In the genomic region with DNA sequence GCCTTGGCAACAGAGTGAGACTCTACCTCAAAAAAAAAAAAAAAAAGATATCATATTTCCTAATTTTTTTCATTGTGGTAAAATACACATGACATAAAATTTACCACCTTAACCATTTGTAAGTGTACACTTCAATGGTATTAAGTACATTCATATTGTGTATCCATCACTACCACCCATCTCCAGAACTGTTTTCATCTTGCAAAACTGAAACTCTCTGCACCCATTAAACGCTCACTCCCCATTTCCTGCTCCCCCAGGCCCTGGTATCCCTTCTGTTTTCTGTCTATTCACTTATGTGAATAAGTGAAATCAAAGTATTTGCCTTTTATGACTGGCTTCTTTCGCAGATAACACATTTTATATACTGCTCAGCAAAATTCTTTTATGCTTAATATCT, we compare ENCODE assay signal across 20 cellular contexts. TPM values are rescaled to one million over a fixed set of nuclear protein-coding genes. Genes with fewer than 3 reads are reported as not detected.
DNase-seq lines count a peak whose midpoint lies in the region; ATAC-seq, FAIRE-seq and TF ChIP-seq lines count a peak whose summit lies in the region.
"Had no signal": no experiment of that assay in that cellular context is flagged by ENCODE, and none has a peak within 500 bp of the region (broad histone marks: within the 10 kb centered on the region; RNA-seq: fewer than 3 reads in every experiment).

No MANE protein-coding gene starts in this region.

- CTCF ChIA-PET in CD4-positive, alpha-beta T cell (lab: Charles Lee): no interaction called here
- CTCF ChIA-PET in activated naive CD4-positive, alpha-beta T cell treated with anti-CD3 and anti-CD28 coated beads, Interleukin-2, amount 10 ng/mL, durations not matched to agents 7 days and 5 days (lab: Charles Lee): interaction anchor here (1.5 kb wide), 1 partner anchor 33 kb away, joined by 6 read pairs; no protein-coding TSS in a partner anchor
- CTCF ChIA-PET in naive thymus-derived CD4-positive, alpha-beta T cell (lab: Charles Lee): interaction anchor here (0.7 kb wide), 1 partner anchor 142 kb away, joined by 6 read pairs; a partner anchor contains a TSS

- no peaks in the 10 kb centered on the region for H3K9me3 ChIP-seq in CD4-positive, alpha-beta T cell (ENCODE audit: control insufficient read depth, low read length)
- H3K9me3 ChIP-seq in naive thymus-derived CD4-positive, alpha-beta T cell (ENCODE audit: control insufficient read depth in 2 of 3, low read length in 3 of 3): no peaks in the 10 kb centered on the region
- H3K9me3 ChIP-seq in breast epithelium (no peaks in the 10 kb centered on the region), small intestine (ENCODE audit: control insufficient read depth, low read depth) (no peaks in the 10 kb centered on the region), mucosa of descending colon (no peaks in the 10 kb centered on the region)
- H3K9me3 ChIP-seq: BLaER1 treated with 17β-estradiol and CSF1 and Interleukin-3, amounts not matched to agents 10 nM and 100 nM; transverse colon had no signal

- no peaks in the 10 kb centered on the region for H3K27me3 Mint-ChIP-seq in CD4-positive, alpha-beta T cell
- no peaks in the 10 kb centered on the region for H3K27me3 Mint-ChIP-seq in activated naive CD4-positive, alpha-beta T cell treated with anti-CD3 and anti-CD28 coated beads, Interleukin-2, amount 10 ng/mL, durations not matched to agents 7 days and 5 days
- no peaks in the 10 kb centered on the region for H3K27me3 Mint-ChIP-seq in naive thymus-derived CD4-positive, alpha-beta T cell

- TF ChIP-seq CTCF in CD4-positive, alpha-beta T cell (IDR thresholded peaks at IDR 0.05): no peak
- no peak for TF ChIP-seq CTCF in GM12865 (IDR thresholded peaks at IDR 0.05; ENCODE audit: insufficient read depth, low read depth, low read length, missing control alignments)
- TF ChIP-seq CTCF in breast epithelium (IDR thresholded peaks at IDR 0.05): no peak
- TF ChIP-seq CTCF in mucosa of descending colon (IDR thresholded peaks at IDR 0.05): no peak

- peak overlapping the region; percentile 81 for H3K27ac Mint-ChIP-seq in CD4-positive, alpha-beta T cell
- H3K27ac Mint-ChIP-seq in activated naive CD4-positive, alpha-beta T cell treated with anti-CD3 and anti-CD28 coated beads, Interleukin-2, amount 10 ng/mL, durations not matched to agents 7 days and 5 days: peak overlapping the region; percentile 71
- H3K27ac Mint-ChIP-seq in naive thymus-derived CD4-positive, alpha-beta T cell: peak overlapping the region; percentile 63 to 97 (median 82)

- POLR2A ChIA-PET in CD4-positive, alpha-beta T cell (lab: Charles Lee): interaction anchor here (1.3 to 1.5 kb wide), 2 partner anchors 12 to 76 kb away, joined by 6 read pairs; a partner anchor contains a TSS
- POLR2A ChIA-PET in naive thymus-derived CD4-positive, alpha-beta T cell (lab: Charles Lee): interaction anchor here (1.1 to 3.5 kb wide), 4 partner anchors 10 to 65 kb away, joined by 3 to 23 read pairs (median 8); a partner anchor contains a TSS

- no peaks in the 10 kb centered on the region for H3K27me3 ChIP-seq in CD4-positive, alpha-beta T cell (ENCODE audit: control insufficient read depth, insufficient read depth, low read length)
- H3K27me3 ChIP-seq in naive thymus-derived CD4-positive, alpha-beta T cell (ENCODE audit: control insufficient read depth in 2 of 2, insufficient read depth in 2 of 2, low read length in 2 of 2): no peaks in the 10 kb centered on the region
- no peaks in the 10 kb centered on the region for H3K27me3 ChIP-seq in breast epithelium
- no peaks in the 10 kb centered on the region for H3K27me3 ChIP-seq in small intestine (ENCODE audit: control insufficient read depth in 2 of 2, insufficient read depth in 2 of 2, low read length in 2 of 2)
- H3K27me3 ChIP-seq: BLaER1 treated with 17β-estradiol and CSF1 and Interleukin-3, amounts not matched to agents 10 nM and 100 nM; transverse colon had no signal

- H3K4me3 ChIP-seq in GM12865 (ENCODE audit: low read depth, low read length): no peak overlapping the region
- no peak overlapping the region for H3K4me3 ChIP-seq in naive thymus-derived CD4-positive, alpha-beta T cell (ENCODE audit: low read length)
- H3K4me3 ChIP-seq in breast epithelium: no peak overlapping the region
- H3K4me3 ChIP-seq in small intestine (ENCODE audit: low read depth in 1 of 2, low read length in 2 of 2): no peak overlapping the region
- H3K4me3 ChIP-seq in mucosa of descending colon: no peak overlapping the region
- H3K4me3 ChIP-seq: BLaER1 treated with 17β-estradiol and CSF1 and Interleukin-3, amounts not matched to agents 10 nM and 100 nM; transverse colon had no signal

- peaks cover 40 to 70% of the 10 kb centered on the region in 2 donors for H3K4me1 ChIP-seq in naive thymus-derived CD4-positive, alpha-beta T cell (ENCODE audit: control insufficient read depth in 2 of 2, insufficient read depth in 2 of 2, low read length in 2 of 2)
- H3K4me1 ChIP-seq in breast epithelium: peaks cover 17 to 42% of the 10 kb centered on the region in 2 donors
- peaks cover 0 to 5% of the 10 kb centered on the region in 2 donors for H3K4me1 ChIP-seq in small intestine (ENCODE audit: control insufficient read depth in 2 of 2, insufficient read depth in 1 of 2, low read depth in 1 of 2, low read length in 1 of 2)
- H3K4me1 ChIP-seq in mucosa of descending colon (ENCODE audit: low read depth): peaks cover 21% of the 10 kb centered on the region
- H3K4me1 ChIP-seq: parathyroid adenoma had no signal

- no peaks in the 10 kb centered on the region for H3K9me3 Mint-ChIP-seq in CD4-positive, alpha-beta T cell
- H3K9me3 Mint-ChIP-seq in activated naive CD4-positive, alpha-beta T cell treated with anti-CD3 and anti-CD28 coated beads, Interleukin-2, amount 10 ng/mL, durations not matched to agents 7 days and 5 days: no peaks in the 10 kb centered on the region
- no peaks in the 10 kb centered on the region for H3K9me3 Mint-ChIP-seq in naive thymus-derived CD4-positive, alpha-beta T cell

- H3K4me3 Mint-ChIP-seq in CD4-positive, alpha-beta T cell: peak overlapping the region; percentile 58
- no peak overlapping the region for H3K4me3 Mint-ChIP-seq in activated naive CD4-positive, alpha-beta T cell treated with anti-CD3 and anti-CD28 coated beads, Interleukin-2, amount 10 ng/mL, durations not matched to agents 7 days and 5 days
- peak overlapping the region; percentile 46 to 80 (median 60) for H3K4me3 Mint-ChIP-seq in naive thymus-derived CD4-positive, alpha-beta T cell

- H3K4me1 Mint-ChIP-seq in CD4-positive, alpha-beta T cell (ENCODE audit: low read depth): peaks cover 69% of the 10 kb centered on the region
- H3K4me1 Mint-ChIP-seq in activated naive CD4-positive, alpha-beta T cell treated with anti-CD3 and anti-CD28 coated beads, Interleukin-2, amount 10 ng/mL, durations not matched to agents 7 days and 5 days: peaks cover 89% of the 10 kb centered on the region
- peaks cover 48 to 82% (median 72%) of the 10 kb centered on the region in 7 donors for H3K4me1 Mint-ChIP-seq in naive thymus-derived CD4-positive, alpha-beta T cell

- H3K27ac ChIP-seq in CD4-positive, alpha-beta T cell (ENCODE audit: low read depth, low read length): no peak overlapping the region
- peak overlapping the region; percentile 50 for H3K27ac ChIP-seq in naive thymus-derived CD4-positive, alpha-beta T cell (ENCODE audit: low read depth, low read length)
- H3K27ac ChIP-seq in breast epithelium (peak overlapping the region in 1 of 2 donors; percentile 97), small intestine (ENCODE audit: low read depth in 1 of 2, low read length in 1 of 2) (no peak overlapping the region)
- H3K27ac ChIP-seq: BLaER1 treated with 17β-estradiol and CSF1 and Interleukin-3, amounts not matched to agents 10 nM and 100 nM; parathyroid adenoma had no signal

- H3K36me3 Mint-ChIP-seq in CD4-positive, alpha-beta T cell (ENCODE audit: low read depth): peaks cover 72% of the 10 kb centered on the region
- peaks cover 63% of the 10 kb centered on the region for H3K36me3 Mint-ChIP-seq in activated naive CD4-positive, alpha-beta T cell treated with anti-CD3 and anti-CD28 coated beads, Interleukin-2, amount 10 ng/mL, durations not matched to agents 7 days and 5 days
- H3K36me3 Mint-ChIP-seq in naive thymus-derived CD4-positive, alpha-beta T cell: peaks cover 9 to 42% (median 24%) of the 10 kb centered on the region in 5 donors

- peak; percentile 34 for ATAC-seq in CD4-positive, alpha-beta T cell (ENCODE audit: poor library complexity)
- ATAC-seq in naive thymus-derived CD4-positive, alpha-beta T cell: peak; percentile 33
- ATAC-seq in mucosa of descending colon: no peak

- no peak for TF ChIP-seq POLR2A in breast epithelium (IDR thresholded peaks at IDR 0.05)

- FAIRE-seq in small intestine (lab: Jason Lieb, UNC): no peak

- intact Hi-C loops in CD4-positive, alpha-beta T cell (cut with DNase I, micrococcal nuclease): no loop called here
- intact Hi-C loops in naive thymus-derived CD4-positive, alpha-beta T cell (cut with micrococcal nuclease): no loop called here
- intact Hi-C loops in breast epithelium (cut with DNase I; ENCODE audit: low total_unique reads): no loop called here
- intact Hi-C loops in mucosa of descending colon (cut with DNase I, micrococcal nuclease): no loop called here

- H3K36me3 ChIP-seq in naive thymus-derived CD4-positive, alpha-beta T cell (ENCODE audit: control insufficient read depth in 2 of 3, insufficient read depth in 3 of 3, low read length in 3 of 3): peaks cover 0 to 19% (median 4%) of the 10 kb centered on the region in 3 experiments
- H3K36me3 ChIP-seq in breast epithelium (no peaks in the 10 kb centered on the region), small intestine (ENCODE audit: control insufficient read depth in 2 of 2, insufficient read depth in 2 of 2, low read length in 2 of 2) (peaks cover 0 to 3% of the 10 kb centered on the region in 2 donors), mucosa of descending colon (ENCODE audit: low read depth) (no peaks in the 10 kb centered on the region)

- no peak for DNase-seq in CD4-positive, alpha-beta T cell
- DNase-seq in GM12865 (ENCODE audit: low read depth): peak; percentile 22
- peak; percentile 58 for DNase-seq in activated naive CD4-positive, alpha-beta T cell treated with anti-CD3 and anti-CD28 coated beads, Interleukin-2, amount 10 ng/mL, durations not matched to agents 7 days and 5 days
- peak in 1 of 9 donors; percentile 27 for DNase-seq in naive thymus-derived CD4-positive, alpha-beta T cell
- DNase-seq in breast epithelium (ENCODE audit: low spot score in 2 of 2): no peak
- no peak for DNase-seq in small intestine
- no peak for DNase-seq in mucosa of descending colon
- DNase-seq: activated effector memory CD4-positive, alpha-beta T cell treated with anti-CD3 and anti-CD28 coated beads, Interleukin-2, amount 50 U/mL, for 16 hours; effector CD8-positive, alpha-beta T cell; kidney glomerular epithelial cell; midbrain; NCI-H1694 treated with DMSO at 0.1 percent for 48 hours; NCI-H510A treated with DMSO at 0.1 percent for 48 hours; SHP77; stimulated activated CD4-positive, alpha-beta T cell treated with anti-CD3 and anti-CD28 coated beads, Interleukin-4, amount 100 ng/mL, for 24 hours; stimulated activated CD8-positive, alpha-beta memory T cell treated with anti-CD3 and anti-CD28 coated beads, Interleukin-4, amount 100 ng/mL, for 48 hours; transverse colon had no signal

- WGBS in small intestine, 3 donors: 69 to 88% (median 71%) methylated on average over 2 of the region's 2 CpGs

RNA-seq across cellular contexts. Expression of a gene that starts 12.8 kb away (rescaled TPM):
- 10 to 100 TPM; 35.0 to 35.8 TPM for total RNA-seq in CD4-positive, alpha-beta T cell
- total RNA-seq in naive thymus-derived CD4-positive, alpha-beta T cell: 10 to 100 TPM; 31.3 to 48.8 (median 34.5) TPM
- 10 to 100 TPM; 24.2 to 54.0 TPM for polyA plus RNA-seq in naive thymus-derived CD4-positive, alpha-beta T cell
- 10 to 100 TPM; 26.1 to 52.7 (median 40.6) TPM for total RNA-seq in breast epithelium
- polyA plus RNA-seq in small intestine: 10 to 100 TPM in 1 of 3 donors, 1 to 10 TPM in 2; 4.1 to 28.4 (median 5.6) TPM
- 10 to 100 TPM; 25.3 to 48.5 (median 25.4) TPM for total RNA-seq in mucosa of descending colon

RNA-seq across cellular contexts. Expression of a gene that starts 13.0 kb away (rescaled TPM):
- 1 to 10 TPM; 2.8 to 4.7 TPM for total RNA-seq in CD4-positive, alpha-beta T cell
- total RNA-seq in naive thymus-derived CD4-positive, alpha-beta T cell: 10 to 100 TPM in 4 of 5 experiments, 1 to 10 TPM in 1; 7.2 to 18.2 (median 14.8) TPM
- polyA plus RNA-seq in naive thymus-derived CD4-positive, alpha-beta T cell: 10 to 100 TPM in 1 of 2 donors, 1 to 10 TPM in 1; 9.8 to 14.2 TPM
- total RNA-seq in breast epithelium (1 to 10 TPM; 3.0 to 7.6 (median 7.2) TPM), mucosa of descending colon (1 to 10 TPM; 1.9 to 6.4 (median 2.9) TPM)
- 1 to 10 TPM; 4.1 to 5.6 (median 4.9) TPM for polyA plus RNA-seq in small intestine

RNA-seq across cellular contexts. Expression of a gene that starts 26.0 kb away (rescaled TPM):
- total RNA-seq in CD4-positive, alpha-beta T cell: 1 to 10 TPM; 1.6 to 2.6 TPM
- total RNA-seq in naive thymus-derived CD4-positive, alpha-beta T cell: 1 to 10 TPM; 1.1 to 3.2 (median 3.1) TPM
- polyA plus RNA-seq in naive thymus-derived CD4-positive, alpha-beta T cell: 1 to 10 TPM; 3.0 to 5.1 TPM
- total RNA-seq in breast epithelium: 10 to 100 TPM; 24.3 to 67.0 (median 44.8) TPM
- 1 to 10 TPM; 1.1 to 6.5 (median 3.2) TPM for polyA plus RNA-seq in small intestine
- total RNA-seq in mucosa of descending colon: 10 to 100 TPM in 1 of 3 donors, 1 to 10 TPM in 2; 2.2 to 19.0 (median 5.2) TPM
- total RNA-seq: M059J had no signal

RNA-seq across cellular contexts. Expression of a gene that starts 52.6 kb away (rescaled TPM):
- 1 to 10 TPM; 7.4 to 7.8 TPM for total RNA-seq in CD4-positive, alpha-beta T cell
- 10 to 100 TPM in 2 of 5 experiments, 1 to 10 TPM in 3; 6.0 to 12.8 (median 9.5) TPM for total RNA-seq in naive thymus-derived CD4-positive, alpha-beta T cell
- polyA plus RNA-seq in naive thymus-derived CD4-positive, alpha-beta T cell: 10 to 100 TPM in 1 of 2 donors, 1 to 10 TPM in 1; 7.6 to 10.5 TPM
- total RNA-seq in breast epithelium (10 to 100 TPM; 11.1 to 16.2 (median 14.3) TPM), mucosa of descending colon (1 to 10 TPM; 8.7 to 9.9 (median 9.7) TPM)
- 10 to 100 TPM in 1 of 3 donors, 1 to 10 TPM in 2; 2.9 to 13.8 (median 4.6) TPM for polyA plus RNA-seq in small intestine

RNA-seq across cellular contexts. Expression of a gene that starts 52.7 kb away (rescaled TPM):
- 10 to 100 TPM; 43.0 to 43.9 TPM for total RNA-seq in CD4-positive, alpha-beta T cell
- total RNA-seq in naive thymus-derived CD4-positive, alpha-beta T cell: 10 to 100 TPM; 55.7 to 98.7 (median 63.7) TPM
- 10 to 100 TPM; 24.8 to 39.5 TPM for polyA plus RNA-seq in naive thymus-derived CD4-positive, alpha-beta T cell
- total RNA-seq in breast epithelium: 10 to 100 TPM; 32.3 to 49.5 (median 36.0) TPM
- polyA plus RNA-seq in small intestine: 10 to 100 TPM in 1 of 3 donors, 1 to 10 TPM in 2; 4.9 to 14.9 (median 4.9) TPM
- 10 to 100 TPM; 24.4 to 36.7 (median 30.4) TPM for total RNA-seq in mucosa of descending colon

Comparison
In these comparisons a context has a peak if more than half of its experiments do, and no peak if none do; other contexts are left out.
1. DNase-seq: peak in GM12865 (single experiment) and activated naive CD4-positive, alpha-beta T cell treated with anti-CD3 and anti-CD28 coated beads, Interleukin-2, amount 10 ng/mL, durations not matched to agents 7 days and 5 days (single experiment); none in CD4-positive, alpha-beta T cell (0 of 10), breast epithelium (0 of 2), small intestine (single experiment) and mucosa of descending colon (0 of 3).
2. Peak in every context shown above with its lines, with median percentiles within 50 percentile points of each other: H3K27ac Mint-ChIP-seq.